8 cellular contexts compared by ENCODE assay signal in genomic region chr17:46348345-46348744, GRCh38. TPM values are rescaled to one million over a fixed set of nuclear protein-coding genes. Genes with fewer than 3 reads are reported as not detected.
DNase-seq lines count a peak whose midpoint lies in the region; ATAC-seq, FAIRE-seq and TF ChIP-seq lines count a peak whose summit lies in the region.
"Not testable (repeated sequence)": the region's sequence is repeated elsewhere in the genome, so short reads cannot be mapped to it uniquely, and the experiment has no call there.

No MANE protein-coding gene starts in this region.

- DNase-seq in Caco-2; H54 (ENCODE audit: insufficient read length, low spot score); activated CD8-positive, alpha-beta T cell treated with anti-CD3 and anti-CD28 coated beads, Interleukin-2, amount 10 ng/mL, durations not matched to agents 7 days and 5 days; mammary epithelial cell; lower lobe of right lung; natural killer cell treated with Interleukin-12 subunit alpha and Interleukin-12 subunit beta and Interleukin-15 and Interleukin-18, amount 100 ng/mL, for 72 hours (ENCODE audit: low spot score); stimulated activated naive B cell treated with anti-CD40 and anti-IgM and Interleukin-4, amounts not matched to agents 10 μg/mL and 1 μg/mL and 100 μg/mL, for 72 hours: not testable (repeated sequence)

- TSS peak; percentile 18 for BruUV-seq in Caco-2 (replicated peaks; lab: Mats Ljungman, UMichigan)
- TSS peak; percentile 15 for BruUV-seq in mammary epithelial cell (replicated peaks; lab: Mats Ljungman, UMichigan)

- not testable (repeated sequence) for H3K27me3 ChIP-seq in Caco-2 (replicated peaks; ENCODE audit: control insufficient read depth, insufficient read depth, low read length); OCI-LY1 (ENCODE audit: insufficient read depth, low read length); mammary epithelial cell (ENCODE audit: insufficient read depth, low read length); lower lobe of right lung (ENCODE audit: low read depth)

- not testable (repeated sequence) for H3K4me1 Mint-ChIP-seq in Caco-2 (ENCODE audit: low read depth, unreplicated experiment); activated CD8-positive, alpha-beta T cell treated with anti-CD3 and anti-CD28 coated beads, Interleukin-2, amount 10 ng/mL, durations not matched to agents 7 days and 5 days (ENCODE audit: low read depth); natural killer cell treated with Interleukin-12 subunit alpha and Interleukin-12 subunit beta and Interleukin-15 and Interleukin-18, amount 100 ng/mL, for 72 hours (ENCODE audit: low read depth in 2 of 2); stimulated activated naive B cell treated with anti-CD40 and anti-IgM and Interleukin-4, amounts not matched to agents 10 μg/mL and 1 μg/mL and 100 μg/mL, for 72 hours

- ATAC-seq in activated CD8-positive, alpha-beta T cell treated with anti-CD3 and anti-CD28 coated beads, Interleukin-2, amount 10 ng/mL, durations not matched to agents 7 days and 5 days, result peak; percentile 65
- peak; percentile 47 to 72 for ATAC-seq in lower lobe of right lung
- ATAC-seq in natural killer cell treated with Interleukin-12 subunit alpha and Interleukin-12 subunit beta and Interleukin-15 and Interleukin-18, amount 100 ng/mL, for 72 hours, result peak; percentile 69 to 81
- peak; percentile 97 to 98 for ATAC-seq in stimulated activated naive B cell treated with anti-CD40 and anti-IgM and Interleukin-4, amounts not matched to agents 10 μg/mL and 1 μg/mL and 100 μg/mL, for 72 hours (replicated peaks)

- H3K36me3 ChIP-seq in Caco-2 (ENCODE audit: control insufficient read depth, insufficient read depth, low read length); OCI-LY1 (ENCODE audit: insufficient read depth, low read length); mammary epithelial cell (ENCODE audit: insufficient read depth, low read length); lower lobe of right lung: not testable (repeated sequence)

- H3K4me3 Mint-ChIP-seq in Caco-2 (ENCODE audit: unreplicated experiment); activated CD8-positive, alpha-beta T cell treated with anti-CD3 and anti-CD28 coated beads, Interleukin-2, amount 10 ng/mL, durations not matched to agents 7 days and 5 days; natural killer cell treated with Interleukin-12 subunit alpha and Interleukin-12 subunit beta and Interleukin-15 and Interleukin-18, amount 100 ng/mL, for 72 hours; stimulated activated naive B cell treated with anti-CD40 and anti-IgM and Interleukin-4, amounts not matched to agents 10 μg/mL and 1 μg/mL and 100 μg/mL, for 72 hours: not testable (repeated sequence)

- not testable (repeated sequence) for H3K4me2 ChIP-seq in OCI-LY1 (ENCODE audit: low read length); mammary epithelial cell (ENCODE audit: insufficient read depth, low read depth, low read length)

- FAIRE-seq in H54 (lab: Jason Lieb, UNC), result peak; percentile 75

- no CpG with 5 or more reads among the region's 2 CpGs for WGBS in mammary epithelial cell (ENCODE audit: low coverage, missing lambda C conversion rate)

- not testable (repeated sequence) for TF ChIP-seq POLR2A in H54 (IDR thresholded peaks at IDR 0.05; ENCODE audit: low read depth, low read length)

- intact Hi-C loops in Caco-2 (cut with micrococcal nuclease; ENCODE audit: unreplicated experiment); mammary epithelial cell (cut with micrococcal nuclease); lower lobe of right lung (cut with DNase I): not testable (repeated sequence)

- H2AFZ ChIP-seq in OCI-LY1 (ENCODE audit: low read length); mammary epithelial cell (ENCODE audit: low read depth, low read length): not testable (repeated sequence)

- not testable (repeated sequence) for H3K4me1 ChIP-seq in Caco-2; OCI-LY1 (ENCODE audit: insufficient read depth, low read length, severe bottlenecking); mammary epithelial cell (ENCODE audit: insufficient read depth, low read length); lower lobe of right lung

- H3K27me3 Mint-ChIP-seq in Caco-2 (ENCODE audit: insufficient read depth, unreplicated experiment); activated CD8-positive, alpha-beta T cell treated with anti-CD3 and anti-CD28 coated beads, Interleukin-2, amount 10 ng/mL, durations not matched to agents 7 days and 5 days (ENCODE audit: low read depth); natural killer cell treated with Interleukin-12 subunit alpha and Interleukin-12 subunit beta and Interleukin-15 and Interleukin-18, amount 100 ng/mL, for 72 hours; stimulated activated naive B cell treated with anti-CD40 and anti-IgM and Interleukin-4, amounts not matched to agents 10 μg/mL and 1 μg/mL and 100 μg/mL, for 72 hours: not testable (repeated sequence)

- H3K9me3 ChIP-seq in Caco-2; OCI-LY1 (ENCODE audit: low read length); mammary epithelial cell (replicated peaks; ENCODE audit: insufficient read depth, low read length); lower lobe of right lung: not testable (repeated sequence)

- TF ChIP-seq CTCF in Caco-2 (IDR thresholded peaks at IDR 0.05; ENCODE audit: insufficient read depth in 1 of 2, low read depth in 1 of 2, low read length in 1 of 2, severe bottlenecking in 1 of 2, unreplicated experiment in 1 of 2); OCI-LY1 (IDR thresholded peaks at IDR 0.05; ENCODE audit: low read length); mammary epithelial cell (conservative IDR thresholded peaks at IDR 0.05 in 1 of 2, IDR thresholded peaks at IDR 0.05 in 1 of 2; ENCODE audit: extremely low read depth in 1 of 2, insufficient read depth in 1 of 2, low read depth in 1 of 2, low read length in 2 of 2); lower lobe of right lung (IDR thresholded peaks at IDR 0.05): not testable (repeated sequence)

- H3F3A ChIP-seq in OCI-LY1 (ENCODE audit: insufficient read depth, low read length), result not testable (repeated sequence)

- in situ Hi-C loops in mammary epithelial cell (cut with MboI; ENCODE audit: low sequenced_read_pairs in 2 of 2), result not testable (repeated sequence)

- not testable (repeated sequence) for H3K27ac Mint-ChIP-seq in Caco-2 (ENCODE audit: unreplicated experiment); activated CD8-positive, alpha-beta T cell treated with anti-CD3 and anti-CD28 coated beads, Interleukin-2, amount 10 ng/mL, durations not matched to agents 7 days and 5 days; natural killer cell treated with Interleukin-12 subunit alpha and Interleukin-12 subunit beta and Interleukin-15 and Interleukin-18, amount 100 ng/mL, for 72 hours; stimulated activated naive B cell treated with anti-CD40 and anti-IgM and Interleukin-4, amounts not matched to agents 10 μg/mL and 1 μg/mL and 100 μg/mL, for 72 hours

- dilution Hi-C loops in mammary epithelial cell (cut with HindIII; ENCODE audit: low sequenced_read_pairs), result not testable (repeated sequence)

- H3K36me3 Mint-ChIP-seq in Caco-2 (ENCODE audit: insufficient read depth, unreplicated experiment); activated CD8-positive, alpha-beta T cell treated with anti-CD3 and anti-CD28 coated beads, Interleukin-2, amount 10 ng/mL, durations not matched to agents 7 days and 5 days (ENCODE audit: low read depth); natural killer cell treated with Interleukin-12 subunit alpha and Interleukin-12 subunit beta and Interleukin-15 and Interleukin-18, amount 100 ng/mL, for 72 hours; stimulated activated naive B cell treated with anti-CD40 and anti-IgM and Interleukin-4, amounts not matched to agents 10 μg/mL and 1 μg/mL and 100 μg/mL, for 72 hours: not testable (repeated sequence)

- not testable (repeated sequence) for H3K9me3 Mint-ChIP-seq in Caco-2 (ENCODE audit: unreplicated experiment); activated CD8-positive, alpha-beta T cell treated with anti-CD3 and anti-CD28 coated beads, Interleukin-2, amount 10 ng/mL, durations not matched to agents 7 days and 5 days (ENCODE audit: insufficient read depth); natural killer cell treated with Interleukin-12 subunit alpha and Interleukin-12 subunit beta and Interleukin-15 and Interleukin-18, amount 100 ng/mL, for 72 hours; stimulated activated naive B cell treated with anti-CD40 and anti-IgM and Interleukin-4, amounts not matched to agents 10 μg/mL and 1 μg/mL and 100 μg/mL, for 72 hours

- not testable (repeated sequence) for H3K9ac ChIP-seq in OCI-LY1 (ENCODE audit: low read length); mammary epithelial cell (ENCODE audit: insufficient read depth, low read length)

- CTCF ChIA-PET in Caco-2 (lab: Charles Lee); activated CD8-positive, alpha-beta T cell treated with anti-CD3 and anti-CD28 coated beads, Interleukin-2, amount 10 ng/mL, durations not matched to agents 7 days and 5 days (lab: Charles Lee); mammary epithelial cell (lab: Charles Lee; ENCODE audit: low non-redundant PET): not testable (repeated sequence)

- POLR2A ChIA-PET in Caco-2 (lab: Charles Lee); activated CD8-positive, alpha-beta T cell treated with anti-CD3 and anti-CD28 coated beads, Interleukin-2, amount 10 ng/mL, durations not matched to agents 7 days and 5 days (lab: Charles Lee): not testable (repeated sequence)

- not testable (repeated sequence) for H3K9me2 ChIP-seq in OCI-LY1 (ENCODE audit: low read depth, low read length)

- H3K79me2 ChIP-seq in OCI-LY1 (ENCODE audit: insufficient read depth, low read length); mammary epithelial cell (ENCODE audit: insufficient read depth, low read length): not testable (repeated sequence)

- peak overlapping the region; percentile 59 for H3K27ac ChIP-seq in OCI-LY1 (ENCODE audit: low read depth, low read length, poor library complexity, severe bottlenecking)
- not testable (repeated sequence) for H3K27ac ChIP-seq in mammary epithelial cell (ENCODE audit: insufficient read depth, low read depth, low read length); lower lobe of right lung

- not testable (repeated sequence) for H3K4me3 ChIP-seq in Caco-2 (ENCODE audit: low read depth, low read length); OCI-LY1 (ENCODE audit: low read depth, low read length, poor library complexity, severe bottlenecking); mammary epithelial cell (replicated peaks in 1 of 3; ENCODE audit: insufficient read depth in 1 of 3, low read depth in 2 of 3, low read length in 3 of 3); lower lobe of right lung

- H4K20me1 ChIP-seq in OCI-LY1 (ENCODE audit: insufficient read depth, low read length); mammary epithelial cell (ENCODE audit: insufficient read depth, low read length): not testable (repeated sequence)

RNA-seq across cellular contexts. Expression of gene ARL17B, which starts 13.2 kb away (rescaled TPM):
- total RNA-seq in Caco-2 (2022) (36.1 and 41.1 TPM in 2 replicates), mammary epithelial cell (10 to 100 TPM in 1 of 2 donors, 1 to 10 TPM in 1; 3.7 to 15.1 TPM), lower lobe of right lung (29.3 TPM)
- 10 to 100 TPM; 39.5 to 46.8 TPM for total RNA-seq in activated CD8-positive, alpha-beta T cell treated with anti-CD3 and anti-CD28 coated beads, Interleukin-2, amount 10 ng/mL, durations not matched to agents 7 days and 5 days
- polyA plus RNA-seq in mammary epithelial cell, result 9.6 TPM
- polyA minus RNA-seq in mammary epithelial cell, result 20.5 TPM
- 10 to 100 TPM; 25.1 to 31.3 TPM for total RNA-seq in natural killer cell treated with Interleukin-12 subunit alpha and Interleukin-12 subunit beta and Interleukin-15 and Interleukin-18, amount 100 ng/mL, for 72 hours

RNA-seq across cellular contexts. Expression of gene LRRC37A, which starts 53.4 kb away (rescaled TPM):
- total RNA-seq in Caco-2 (2022), result 2.6 and 2.9 TPM in 2 replicates
- total RNA-seq in activated CD8-positive, alpha-beta T cell treated with anti-CD3 and anti-CD28 coated beads, Interleukin-2, amount 10 ng/mL, durations not matched to agents 7 days and 5 days, result 1 to 10 TPM; 2.7 to 2.8 TPM
- 1 to 10 TPM; 1.7 to 3.0 TPM for total RNA-seq in mammary epithelial cell
- 0.35 TPM for polyA plus RNA-seq in mammary epithelial cell
- polyA minus RNA-seq in mammary epithelial cell, result not detected
- 3.3 TPM for total RNA-seq in lower lobe of right lung
- 1 to 10 TPM; 1.9 to 2.2 TPM for total RNA-seq in natural killer cell treated with Interleukin-12 subunit alpha and Interleukin-12 subunit beta and Interleukin-15 and Interleukin-18, amount 100 ng/mL, for 72 hours
